In genomic region chr3:170905862-170906261, GRCh38 we compare ENCODE assay signal across 18 cellular contexts. TPM values are rescaled to one million over a fixed set of nuclear protein-coding genes. Genes with fewer than 3 reads are reported as not detected.
DNase-seq lines count a peak whose midpoint lies in the region; ATAC-seq and TF ChIP-seq lines count a peak whose summit lies in the region.
"Had no signal": no experiment of that assay in that cellular context is flagged by ENCODE, and none has a peak within 500 bp of the region (broad histone marks: within the 10 kb centered on the region; RNA-seq: fewer than 3 reads in every experiment).

No MANE protein-coding gene starts in this region.

- H2AK5ac ChIP-seq in neuronal stem cell (ENCODE audit: low read depth, low read length): no peak overlapping the region

- no peak overlapping the region for H3K18ac ChIP-seq in neuronal stem cell (ENCODE audit: low read length)

- no peak for ATAC-seq in upper lobe of right lung

- no peak overlapping the region for H4K8ac ChIP-seq in neuronal stem cell (ENCODE audit: low read depth, low read length)

- peaks cover 30% of the 10 kb centered on the region for H3K79me2 ChIP-seq in mammary epithelial cell (ENCODE audit: insufficient read depth, low read length)

- no peak overlapping the region for H3K27ac Mint-ChIP-seq in T-helper 2 cell treated with Interferon-gamma antibody and Interleukin-4, amounts not matched to agents 5 μg/mL and 100 μg/mL, for 36 hours
- no peak overlapping the region for H3K27ac Mint-ChIP-seq in immature natural killer cell

- no peak overlapping the region for H3K4me3 ChIP-seq in mammary epithelial cell (replicated peaks in 1 of 3; ENCODE audit: insufficient read depth in 1 of 3, low read depth in 2 of 3, low read length in 3 of 3)
- H3K4me3 ChIP-seq in breast epithelium: no peak overlapping the region
- H3K4me3 ChIP-seq in neuronal stem cell (ENCODE audit: low read length in 2 of 2): no peak overlapping the region
- H3K4me3 ChIP-seq in upper lobe of right lung: no peak overlapping the region

- H3K36me3 ChIP-seq in mammary epithelial cell (ENCODE audit: insufficient read depth, low read length) (no peaks in the 10 kb centered on the region), breast epithelium (no peaks in the 10 kb centered on the region), neuronal stem cell (replicated peaks in 1 of 2; ENCODE audit: control insufficient read depth in 2 of 2, insufficient read depth in 2 of 2, low read length in 2 of 2) (no peaks in the 10 kb centered on the region), upper lobe of right lung (no peaks in the 10 kb centered on the region)

- peaks cover 18% of the 10 kb centered on the region for H3K4me1 ChIP-seq in mammary epithelial cell (ENCODE audit: insufficient read depth, low read length)
- H3K4me1 ChIP-seq in breast epithelium: no peaks in the 10 kb centered on the region
- H3K4me1 ChIP-seq in neuronal stem cell (ENCODE audit: control insufficient read depth in 2 of 2, insufficient read depth in 1 of 2, low read depth in 1 of 2, low read length in 2 of 2): peaks cover 2% of the 10 kb centered on the region in 2 donors
- peaks cover 11% of the 10 kb centered on the region for H3K4me1 ChIP-seq in upper lobe of right lung

- BruUV-seq in mammary epithelial cell (replicated peaks; lab: Mats Ljungman, UMichigan): no TSS peak

- in situ Hi-C loops in mammary epithelial cell (cut with MboI; ENCODE audit: low sequenced_read_pairs in 2 of 2): no loop called here

- H4K91ac ChIP-seq in neuronal stem cell (ENCODE audit: low read depth, low read length, poor library complexity): no peak overlapping the region

- DNase-seq in mammary epithelial cell (no peak), breast epithelium (ENCODE audit: low spot score in 2 of 2) (no peak), immature natural killer cell (no peak), neuronal stem cell (ENCODE audit: low spot score) (no peak), SIG-M5 treated with dmso at 0.1 percent for 504 hours (lab: John Stamatoyannopoulos, UW; ENCODE audit: unreplicated experiment) (no peak), NCI-H82 (lab: John Stamatoyannopoulos, UW) (no peak), upper lobe of right lung (no peak)
- no peak for DNase-seq in T-helper 2 cell treated with Interferon-gamma antibody and Interleukin-4, amounts not matched to agents 5 μg/mL and 100 μg/mL, for 36 hours (ENCODE audit: low spot score)
- DNase-seq: C1 segment of cervical spinal cord, COR-L47, DMS153, EL, H7, NCI-H1436 treated with DMSO at 0.1 percent for 48 hours, NCI-H2081, NCI-H2227 treated with DMSO at 0.1 percent for 48 hours, NCI-H526, SHP77 treated with DMSO at 0.1 percent for 48 hours had no signal

- TF ChIP-seq POLR2A in breast epithelium (IDR thresholded peaks at IDR 0.05): no peak

- H3K4ac ChIP-seq in neuronal stem cell (ENCODE audit: low read length): no peak overlapping the region

- dilution Hi-C loops in mammary epithelial cell (cut with HindIII; ENCODE audit: low sequenced_read_pairs): no loop called here

- peak overlapping the region; percentile 17 for H3K4me3 Mint-ChIP-seq in T-helper 2 cell treated with Interferon-gamma antibody and Interleukin-4, amounts not matched to agents 5 μg/mL and 100 μg/mL, for 36 hours
- peak overlapping the region in 3 of 5 donors; percentile 6 to 29 (median 8) for H3K4me3 Mint-ChIP-seq in immature natural killer cell

- H3K9me3 ChIP-seq in mammary epithelial cell (replicated peaks; ENCODE audit: insufficient read depth, low read length) (peaks cover 13% of the 10 kb centered on the region), breast epithelium (peaks cover 7 to 19% of the 10 kb centered on the region in 2 donors), neuronal stem cell (replicated peaks in 1 of 2; ENCODE audit: control insufficient read depth in 2 of 2, insufficient read depth in 1 of 2, low read depth in 1 of 2, low read length in 2 of 2) (peaks cover 3 to 13% of the 10 kb centered on the region in 2 donors), upper lobe of right lung (peaks cover 18% of the 10 kb centered on the region)

- H3K9ac ChIP-seq in mammary epithelial cell (ENCODE audit: insufficient read depth, low read length) (no peak overlapping the region), neuronal stem cell (ENCODE audit: low read depth, low read length, poor library complexity) (no peak overlapping the region)

- H3K4me2 ChIP-seq in mammary epithelial cell (ENCODE audit: insufficient read depth, low read depth, low read length): peak overlapping the region; percentile 89
- H3K4me2 ChIP-seq in neuronal stem cell (ENCODE audit: insufficient read depth, low read length, poor library complexity, severe bottlenecking): no peak overlapping the region

- H2BK15ac ChIP-seq in neuronal stem cell (ENCODE audit: low read length): no peak overlapping the region

- H3K9me3 Mint-ChIP-seq in T-helper 2 cell treated with Interferon-gamma antibody and Interleukin-4, amounts not matched to agents 5 μg/mL and 100 μg/mL, for 36 hours: peaks cover 4% of the 10 kb centered on the region
- H3K9me3 Mint-ChIP-seq in immature natural killer cell: peaks cover 2 to 14% (median 5%) of the 10 kb centered on the region in 6 donors

- H2BK12ac ChIP-seq in neuronal stem cell (ENCODE audit: low read length): no peak overlapping the region

- H3K36me3 Mint-ChIP-seq in T-helper 2 cell treated with Interferon-gamma antibody and Interleukin-4, amounts not matched to agents 5 μg/mL and 100 μg/mL, for 36 hours (ENCODE audit: low read depth): peaks cover 10% of the 10 kb centered on the region
- peaks cover 15 to 26% (median 17%) of the 10 kb centered on the region in 3 donors for H3K36me3 Mint-ChIP-seq in immature natural killer cell

- H3K27ac ChIP-seq in mammary epithelial cell (ENCODE audit: insufficient read depth, low read depth, low read length) (no peak overlapping the region), breast epithelium (no peak overlapping the region), neuronal stem cell (replicated peaks; ENCODE audit: low read length) (no peak overlapping the region), upper lobe of right lung (no peak overlapping the region)

- CTCF ChIA-PET in mammary epithelial cell (lab: Charles Lee; ENCODE audit: low non-redundant PET): no interaction called here

- no peak for TF ChIP-seq CTCF in mammary epithelial cell (conservative IDR thresholded peaks at IDR 0.05 in 1 of 2, IDR thresholded peaks at IDR 0.05 in 1 of 2; ENCODE audit: extremely low read depth in 1 of 2, insufficient read depth in 1 of 2, low read depth in 1 of 2, low read length in 2 of 2)
- TF ChIP-seq CTCF in breast epithelium (IDR thresholded peaks at IDR 0.05): no peak
- no peak for TF ChIP-seq CTCF in upper lobe of right lung (IDR thresholded peaks at IDR 0.05)

- H3K79me1 ChIP-seq in neuronal stem cell (ENCODE audit: low read depth, low read length): no peaks in the 10 kb centered on the region

- H3K27me3 ChIP-seq in mammary epithelial cell (ENCODE audit: insufficient read depth, low read length) (no peaks in the 10 kb centered on the region), breast epithelium (no peaks in the 10 kb centered on the region), neuronal stem cell (ENCODE audit: control insufficient read depth in 3 of 3, insufficient read depth in 3 of 3, low read depth in 1 of 3, low read length in 3 of 3) (peaks cover 0 to 2% (median 0%) of the 10 kb centered on the region in 3 experiments), upper lobe of right lung (peaks cover 8% of the 10 kb centered on the region)

- intact Hi-C loops in mammary epithelial cell (cut with micrococcal nuclease) (no loop called here), breast epithelium (cut with DNase I; ENCODE audit: low total_unique reads) (no loop called here), upper lobe of right lung (cut with DNase I) (no loop called here)

- no peak overlapping the region for H2BK120ac ChIP-seq in neuronal stem cell (ENCODE audit: low read depth, low read length)

- H3K4me1 Mint-ChIP-seq in T-helper 2 cell treated with Interferon-gamma antibody and Interleukin-4, amounts not matched to agents 5 μg/mL and 100 μg/mL, for 36 hours (ENCODE audit: low read depth): peaks cover 24% of the 10 kb centered on the region
- peaks cover 29% of the 10 kb centered on the region in 2 donors for H3K4me1 Mint-ChIP-seq in immature natural killer cell

- H3K23ac ChIP-seq in neuronal stem cell (ENCODE audit: low read depth, low read length, poor library complexity): no peak overlapping the region

- H2AFZ ChIP-seq in mammary epithelial cell (ENCODE audit: low read depth, low read length) (no peak overlapping the region), neuronal stem cell (ENCODE audit: low read length) (no peak overlapping the region)

- WGBS in mammary epithelial cell (ENCODE audit: low coverage, missing lambda C conversion rate): 90% methylated on average over 2 of the region's 2 CpGs
- no CpG with 5 or more reads among the region's 2 CpGs for WGBS in neuronal stem cell (ENCODE audit: extremely low coverage in 2 of 2, insufficient read length in 2 of 2, insufficient replicate concordance in 1 of 2), 2 donors

- no peak overlapping the region for H3K14ac ChIP-seq in neuronal stem cell (ENCODE audit: low read length)

- peaks cover 10% of the 10 kb centered on the region for H3K27me3 Mint-ChIP-seq in T-helper 2 cell treated with Interferon-gamma antibody and Interleukin-4, amounts not matched to agents 5 μg/mL and 100 μg/mL, for 36 hours (ENCODE audit: low read depth)
- peaks cover 7 to 11% (median 7%) of the 10 kb centered on the region in 3 donors for H3K27me3 Mint-ChIP-seq in immature natural killer cell (ENCODE audit: low read depth in 3 of 3)

- no peaks in the 10 kb centered on the region for H4K20me1 ChIP-seq in mammary epithelial cell (ENCODE audit: insufficient read depth, low read length)

- no peak overlapping the region for H2BK5ac ChIP-seq in neuronal stem cell (ENCODE audit: low read length)

RNA-seq across cellular contexts. Expression of gene EIF5A2, which starts 2.6 kb away (rescaled TPM):
- total RNA-seq in mammary epithelial cell (10 to 100 TPM; 10.7 to 22.8 TPM), breast epithelium (1 to 10 TPM; 4.7 to 7.4 (median 5.2) TPM), upper lobe of right lung (4.1 TPM)
- polyA plus RNA-seq in mammary epithelial cell (14.6 TPM), immature natural killer cell (10 to 100 TPM; 27.8 to 33.3 (median 33.3) TPM)
- 6.2 TPM for polyA minus RNA-seq in mammary epithelial cell
- 3.1 TPM for polyA plus RNA-seq in neuronal stem cell (2013, experiment 1 of 2)
- 3.1 TPM for polyA plus RNA-seq in neuronal stem cell (2013, experiment 2 of 2)

RNA-seq across cellular contexts. Expression of gene RPL22L1, which starts 35.9 kb away (rescaled TPM):
- total RNA-seq in mammary epithelial cell (100 to 1,000 TPM in 1 of 2 donors, 10 to 100 TPM in 1; 30.7 to 227 TPM), breast epithelium (100 to 1,000 TPM in 2 of 3 donors, 10 to 100 TPM in 1; 36.5 to 196 (median 114) TPM), upper lobe of right lung (33.1 TPM)
- polyA plus RNA-seq in mammary epithelial cell (193 TPM), immature natural killer cell (10 to 100 TPM; 13.4 to 47.6 (median 39.0) TPM)
- polyA minus RNA-seq in mammary epithelial cell: 21.8 TPM
- 167 TPM for polyA plus RNA-seq in neuronal stem cell (2013, experiment 1 of 2)
- 165 TPM for polyA plus RNA-seq in neuronal stem cell (2013, experiment 2 of 2)
